In genomic region chr4:128249787-128250668, GRCh38 we compare ENCODE assay signal across 28 cellular contexts. TPM values are rescaled to one million over a fixed set of nuclear protein-coding genes. Genes with fewer than 3 reads are reported as not detected.
A peak's percentile ranks its signal among the peaks of the same experiment; 100 is the strongest.
DNase-seq lines count a peak whose midpoint lies in the region; ATAC-seq, FAIRE-seq and TF ChIP-seq lines count a peak whose summit lies in the region.
"Had no signal": no experiment of that assay in that cellular context is flagged by ENCODE, and none has a peak within 500 bp of the region (broad histone marks: within the 10 kb centered on the region; RNA-seq: fewer than 3 reads in every experiment).

No MANE protein-coding gene starts in this region.

- H3K36me3 ChIP-seq in HEK293 (ENCODE audit: control insufficient read depth in 2 of 2, insufficient read depth in 1 of 2, low read length in 2 of 2), result no peaks in the 10 kb centered on the region
- H3K36me3 ChIP-seq in PC-3 (ENCODE audit: low read depth, low read length), result peaks cover 3% of the 10 kb centered on the region; the same call in 1 of the 2 replicates
- H3K36me3 ChIP-seq: upper lobe of left lung had no signal

- H3K27me3 ChIP-seq in PC-3 (ENCODE audit: low read length), result no peaks in the 10 kb centered on the region
- H3K27me3 ChIP-seq: hepatocyte, upper lobe of left lung had no signal

- no peaks in the 10 kb centered on the region for H3F3A ChIP-seq in PC-3 (ENCODE audit: low read length, unreplicated experiment)

- ATAC-seq in PC-3 (no peak), left ventricle myocardium superior (no peak)
- ATAC-seq: natural killer cell, Right ventricle myocardium inferior had no signal

- intact Hi-C loops in PC-3 (cut with micrococcal nuclease), result no loop called here
- intact Hi-C loops in left ventricle myocardium superior (cut with micrococcal nuclease), result no loop called here

- no peaks in the 10 kb centered on the region for H3K4me1 ChIP-seq in HEK293 (ENCODE audit: control insufficient read depth, insufficient read depth, low read length)
- H3K4me1 ChIP-seq in PC-3 (ENCODE audit: insufficient read depth, low read length), result no peaks in the 10 kb centered on the region
- H3K4me1 ChIP-seq: Caco-2, upper lobe of left lung had no signal

- no peak overlapping the region for H3K4me2 ChIP-seq in PC-3 (ENCODE audit: low read length)
- H3K4me2 ChIP-seq: hepatocyte, smooth muscle cell had no signal

- no peaks in the 10 kb centered on the region for H3K79me2 ChIP-seq in PC-3 (ENCODE audit: low read length)
- H3K79me2 ChIP-seq: hepatocyte had no signal

- H3K9ac ChIP-seq in PC-3 (ENCODE audit: low read length), result no peak overlapping the region

- no TSS peak for BruUV-seq in PC-3 (replicated peaks; lab: Mats Ljungman, UMichigan)

- H2AFZ ChIP-seq in PC-3 (ENCODE audit: low read length), result no peak overlapping the region
- H2AFZ ChIP-seq: hepatocyte had no signal

- no peaks in the 10 kb centered on the region for H3K9me2 ChIP-seq in PC-3 (replicated peaks; ENCODE audit: low read length)

- no peaks in the 10 kb centered on the region for H4K20me1 ChIP-seq in PC-3 (ENCODE audit: low read length)

- H3K27ac ChIP-seq in HEK293 (ENCODE audit: extremely low read depth, low read depth, low read length) (no peak overlapping the region), PC-3 (ENCODE audit: low read length) (no peak overlapping the region)
- H3K27ac ChIP-seq: 22Rv1, hepatocyte, upper lobe of left lung had no signal

- FAIRE-seq in frontal cortex (lab: Jason Lieb, UNC), result peak; percentile 85

- TF ChIP-seq CTCF in HEK293 (tag by site-specific recombination; IDR thresholded peaks at IDR 0.05), result no peak
- no peak for TF ChIP-seq CTCF in PC-3 (conservative IDR thresholded peaks at IDR 0.05; ENCODE audit: low read depth, low read length)

- DNase-seq in DMS 273 (lab: John Stamatoyannopoulos, UW; ENCODE audit: unreplicated experiment) (peak; percentile 47), DMS 273 treated with DMSO at 0.1 percent for 48 hours (lab: John Stamatoyannopoulos, UW) (no peak), PC-3 (peak; percentile 22), frontal cortex (ENCODE audit: low spot score in 2 of 2) (no peak), left ventricle myocardium superior (no peak), hepatic stellate cell (ENCODE audit: low spot score) (no peak), AG08396 (ENCODE audit: low spot score) (no peak)
- DNase-seq: activated CD4-positive, alpha-beta memory T cell treated with anti-CD3 and anti-CD28 coated beads for 36 hours; activated CD8-positive, alpha-beta memory T cell treated with anti-CD3 and anti-CD28 coated beads, Interleukin-2, amount 50 U/mL, for 48 hours; activated naive CD8-positive, alpha-beta T cell treated with anti-CD3 and anti-CD28 coated beads for 36 hours; Caco-2; cerebellar nuclear complex; foreskin fibroblast; H9; MM.1S; natural killer cell; NCI-H1436 treated with DMSO at 0.1 percent for 48 hours; NCI-H2171; NCI-H526 treated with DMSO at 0.1 percent for 48 hours; stimulated activated CD4-positive, alpha-beta T cell treated with anti-CD3 and anti-CD28 coated beads, Interleukin-2, amount 100 ng/mL, for 24 hours; substantia nigra; T1000; upper lobe of left lung had no signal

- H3K9me3 ChIP-seq in HEK293 (ENCODE audit: control insufficient read depth, insufficient read depth, low read depth, low read length) (no peaks in the 10 kb centered on the region), PC-3 (ENCODE audit: low read length) (peaks cover 14% of the 10 kb centered on the region)

- H3K4me3 ChIP-seq in HEK293 (ENCODE audit: low read depth, low read length) (no peak overlapping the region), PC-3 (ENCODE audit: low read length) (no peak overlapping the region)
- H3K4me3 ChIP-seq: hepatocyte, smooth muscle cell, upper lobe of left lung had no signal

- POLR2A ChIA-PET in HEK293 (lab: Yijun Ruan, JAX) (no interaction called here), PC-3 (lab: Charles Lee; ENCODE audit: unreplicated experiment) (no interaction called here)

- CTCF ChIA-PET in HEK293 (lab: Yijun Ruan, JAX) (no interaction called here), PC-3 (lab: Charles Lee) (no interaction called here)

TF ChIP-seq in HEK293, 187 proteins besides CTCF, POLR2A, EP300 and RAD21 (continues in another document):
- TF ChIP-seq ZSCAN23 (tag by site-specific recombination; IDR thresholded peaks at IDR 0.05) (no peak), ZNF510 (tag by site-specific recombination; IDR thresholded peaks at IDR 0.05; ENCODE audit: insufficient replicate concordance) (peak; percentile 65), ZNF514 (tag by site-specific recombination; IDR thresholded peaks at IDR 0.05) (no peak), ZNF324 (tag by site-specific recombination; IDR thresholded peaks at IDR 0.05) (no peak), ZFP37 (tag by site-specific recombination; IDR thresholded peaks at IDR 0.05) (no peak), ZNF114 (tag by site-specific recombination; IDR thresholded peaks at IDR 0.05) (no peak), ZNF423 (tag by site-specific recombination; IDR thresholded peaks at IDR 0.05) (no peak), ZNF660 (tag by site-specific recombination; IDR thresholded peaks at IDR 0.05) (no peak), MYNN (tag by site-specific recombination; IDR thresholded peaks at IDR 0.05; ENCODE audit: borderline replicate concordance) (no peak), ZNF433 (tag by site-specific recombination; IDR thresholded peaks at IDR 0.05; ENCODE audit: low read depth) (no peak), ZNF37A (tag by site-specific recombination; IDR thresholded peaks at IDR 0.05) (no peak), SETDB1 (IDR thresholded peaks at IDR 0.05; ENCODE audit: insufficient read length, low read length) (peak; percentile 100), ZNF529 (tag by site-specific recombination; IDR thresholded peaks at IDR 0.05; ENCODE audit: insufficient replicate concordance) (no peak), ZNF350 (tag by site-specific recombination; IDR thresholded peaks at IDR 0.05) (no peak), TRIM28 (IDR thresholded peaks at IDR 0.05; ENCODE audit: borderline replicate concordance, low read length) (peak; percentile 96), ZNF366 (tag by site-specific recombination; conservative IDR thresholded peaks at IDR 0.05) (no peak), BCL11B (tag by site-specific recombination; IDR thresholded peaks at IDR 0.05; ENCODE audit: low read depth) (no peak), ZNF19 (tag by site-specific recombination; IDR thresholded peaks at IDR 0.05; ENCODE audit: low read depth) (no peak), ZNF561 (tag by site-specific recombination; IDR thresholded peaks at IDR 0.05; ENCODE audit: borderline replicate concordance) (no peak)
- TF ChIP-seq, protein P1, sequence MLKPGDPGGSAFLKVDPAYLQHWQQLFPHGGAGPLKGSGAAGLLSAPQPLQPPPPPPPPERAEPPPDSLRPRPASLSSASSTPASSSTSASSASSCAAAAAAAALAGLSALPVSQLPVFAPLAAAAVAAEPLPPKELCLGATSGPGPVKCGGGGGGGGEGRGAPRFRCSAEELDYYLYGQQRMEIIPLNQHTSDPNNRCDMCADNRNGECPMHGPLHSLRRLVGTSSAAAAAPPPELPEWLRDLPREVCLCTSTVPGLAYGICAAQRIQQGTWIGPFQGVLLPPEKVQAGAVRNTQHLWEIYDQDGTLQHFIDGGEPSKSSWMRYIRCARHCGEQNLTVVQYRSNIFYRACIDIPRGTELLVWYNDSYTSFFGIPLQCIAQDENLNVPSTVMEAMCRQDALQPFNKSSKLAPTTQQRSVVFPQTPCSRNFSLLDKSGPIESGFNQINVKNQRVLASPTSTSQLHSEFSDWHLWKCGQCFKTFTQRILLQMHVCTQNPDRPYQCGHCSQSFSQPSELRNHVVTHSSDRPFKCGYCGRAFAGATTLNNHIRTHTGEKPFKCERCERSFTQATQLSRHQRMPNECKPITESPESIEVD (tag by site-specific recombination; IDR thresholded peaks at IDR 0.05), result no peak
- TF ChIP-seq, protein P2, sequence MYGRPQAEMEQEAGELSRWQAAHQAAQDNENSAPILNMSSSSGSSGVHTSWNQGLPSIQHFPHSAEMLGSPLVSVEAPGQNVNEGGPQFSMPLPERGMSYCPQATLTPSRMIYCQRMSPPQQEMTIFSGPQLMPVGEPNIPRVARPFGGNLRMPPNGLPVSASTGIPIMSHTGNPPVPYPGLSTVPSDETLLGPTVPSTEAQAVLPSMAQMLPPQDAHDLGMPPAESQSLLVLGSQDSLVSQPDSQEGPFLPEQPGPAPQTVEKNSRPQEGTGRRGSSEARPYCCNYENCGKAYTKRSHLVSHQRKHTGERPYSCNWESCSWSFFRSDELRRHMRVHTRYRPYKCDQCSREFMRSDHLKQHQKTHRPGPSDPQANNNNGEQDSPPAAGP (tag by site-specific recombination; IDR thresholded peaks at IDR 0.05), result no peak
- TF ChIP-seq, protein P3, sequence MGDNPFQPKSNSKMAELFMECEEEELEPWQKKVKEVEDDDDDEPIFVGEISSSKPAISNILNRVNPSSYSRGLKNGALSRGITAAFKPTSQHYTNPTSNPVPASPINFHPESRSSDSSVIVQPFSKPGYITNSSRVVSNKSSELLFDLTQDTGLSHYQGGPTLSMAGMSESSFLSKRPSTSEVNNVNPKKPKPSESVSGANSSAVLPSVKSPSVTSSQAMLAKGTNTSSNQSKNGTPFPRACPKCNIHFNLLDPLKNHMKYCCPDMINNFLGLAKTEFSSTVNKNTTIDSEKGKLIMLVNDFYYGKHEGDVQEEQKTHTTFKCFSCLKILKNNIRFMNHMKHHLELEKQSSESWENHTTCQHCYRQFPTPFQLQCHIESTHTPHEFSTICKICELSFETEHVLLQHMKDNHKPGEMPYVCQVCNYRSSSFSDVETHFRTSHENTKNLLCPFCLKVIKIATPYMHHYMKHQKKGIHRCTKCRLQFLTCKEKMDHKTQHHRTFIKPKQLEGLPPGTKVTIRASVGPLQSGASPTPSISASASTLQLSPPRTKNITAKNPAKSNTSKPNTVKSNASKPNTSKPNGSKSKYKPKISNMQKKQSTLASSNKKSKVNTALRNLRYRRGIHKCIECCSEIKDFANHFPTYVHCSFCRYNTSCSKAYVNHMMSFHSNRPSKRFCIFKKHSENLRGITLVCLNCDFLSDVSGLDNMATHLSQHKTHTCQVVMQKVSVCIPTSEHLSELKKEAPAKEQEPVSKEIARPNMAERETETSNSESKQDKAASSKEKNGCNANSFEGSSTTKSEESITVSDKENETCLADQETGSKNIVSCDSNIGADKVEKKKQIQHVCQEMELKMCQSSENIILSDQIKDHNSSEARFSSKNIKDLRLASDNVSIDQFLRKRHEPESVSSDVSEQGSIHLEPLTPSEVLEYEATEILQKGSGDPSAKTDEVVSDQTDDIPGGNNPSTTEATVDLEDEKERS (tag by site-specific recombination; IDR thresholded peaks at IDR 0.05), result peak; percentile 65; the same call in 1 of the 2 replicates

RNA-seq across cellular contexts. Expression of gene PGRMC2, which starts 37.6 kb away (rescaled TPM):
- 11.4 and 16.8 TPM in 2 replicates for total RNA-seq in PC-3 (2014; rRNA removed)
- 28.1 TPM for total RNA-seq in frontal cortex
- 64.3 TPM for total RNA-seq in left ventricle myocardium superior

Comparison
In these comparisons a context has a peak if more than half of its experiments do, and no peak if none do; other contexts are left out.
1. DNase-seq: peak in DMS 273 (single experiment) and PC-3 (single experiment); none in DMS 273 treated with DMSO at 0.1 percent for 48 hours (single experiment), frontal cortex (0 of 2), left ventricle myocardium superior (single experiment), hepatic stellate cell (single experiment) and AG08396 (single experiment).